In genomic region chr10:110833234-110833940, GRCh38 we compare ENCODE assay signal across 17 cellular contexts. TPM values are rescaled to one million over a fixed set of nuclear protein-coding genes. Genes with fewer than 3 reads are reported as not detected.
A peak's percentile ranks its signal among the peaks of the same experiment; 100 is the strongest.
DNase-seq lines count a peak whose midpoint lies in the region; ATAC-seq and TF ChIP-seq lines count a peak whose summit lies in the region.
"Had no signal": no experiment of that assay in that cellular context is flagged by ENCODE, and none has a peak within 500 bp of the region (broad histone marks: within the 10 kb centered on the region; RNA-seq: fewer than 3 reads in every experiment).

No MANE protein-coding gene starts in this region.

- peak overlapping the region; percentile 6 for H2AFZ ChIP-seq in neural progenitor cell (replicated peaks)

- H3K4me3 Mint-ChIP-seq in stimulated activated naive CD8-positive, alpha-beta T cell treated with anti-CD3 and anti-CD28 coated beads, Interleukin-15, Interleukin-2, amounts not matched to agents 100 ng/mL and 50 ng/mL, for 24 hours, result no peak overlapping the region
- H3K4me3 Mint-ChIP-seq in brain (no peak overlapping the region), neural progenitor cell (peak overlapping the region; percentile 65)
- H3K4me3 Mint-ChIP-seq: memory B cell had no signal

- no peak overlapping the region for H3K9ac ChIP-seq in neural progenitor cell
- H3K9ac ChIP-seq: SK-N-SH had no signal

- no peaks in the 10 kb centered on the region for H3K36me3 ChIP-seq in neural progenitor cell
- H3K36me3 ChIP-seq: MG63, WERI-Rb-1 had no signal

- peaks cover 53% of the 10 kb centered on the region for H3K4me1 Mint-ChIP-seq in stimulated activated naive CD8-positive, alpha-beta T cell treated with anti-CD3 and anti-CD28 coated beads, Interleukin-15, Interleukin-2, amounts not matched to agents 100 ng/mL and 50 ng/mL, for 24 hours (ENCODE audit: low read depth)
- peaks cover 78% of the 10 kb centered on the region for H3K4me1 Mint-ChIP-seq in brain
- H3K4me1 Mint-ChIP-seq in neural progenitor cell, result peaks cover 78% of the 10 kb centered on the region

- H3K9me3 ChIP-seq in neural progenitor cell (ENCODE audit: low read depth), result no peaks in the 10 kb centered on the region
- H3K9me3 ChIP-seq: ascending aorta, BE2C, MG63, SK-N-SH had no signal

- no peaks in the 10 kb centered on the region for H3K27me3 Mint-ChIP-seq in stimulated activated naive CD8-positive, alpha-beta T cell treated with anti-CD3 and anti-CD28 coated beads, Interleukin-15, Interleukin-2, amounts not matched to agents 100 ng/mL and 50 ng/mL, for 24 hours
- no peaks in the 10 kb centered on the region for H3K27me3 Mint-ChIP-seq in brain
- peaks cover 2% of the 10 kb centered on the region for H3K27me3 Mint-ChIP-seq in neural progenitor cell (ENCODE audit: insufficient read depth, low read depth)
- H3K27me3 Mint-ChIP-seq: memory B cell had no signal

- DNase-seq in stimulated activated naive CD8-positive, alpha-beta T cell treated with anti-CD3 and anti-CD28 coated beads, Interleukin-15, Interleukin-2, amounts not matched to agents 100 U/mL and 50 U/mL, for 24 hours, result no peak
- no peak for DNase-seq in neural progenitor cell (ENCODE audit: low spot score)
- no peak for DNase-seq in DMS153 treated with DMSO at 0.1 percent for 48 hours (lab: John Stamatoyannopoulos, UW; ENCODE audit: unreplicated experiment)
- DNase-seq in effector CD4-positive, alpha-beta T cell, result no peak
- DNase-seq: activated CD8-positive, alpha-beta memory T cell treated with anti-CD3 and anti-CD28 coated beads, Interleukin-2, amount 50 U/mL, for 48 hours; BE2C; dermis blood vessel endothelial cell; MG63; NCI-H2029 treated with DMSO at 0.1 percent for 48 hours; SK-N-SH; WERI-Rb-1 had no signal

- TF ChIP-seq CTCF in brain (conservative IDR thresholded peaks at IDR 0.05), result no peak
- no peak for TF ChIP-seq CTCF in neural progenitor cell (IDR thresholded peaks at IDR 0.05)

- peaks cover 30% of the 10 kb centered on the region for H3K4me1 ChIP-seq in neural progenitor cell

- no peaks in the 10 kb centered on the region for H3K27me3 ChIP-seq in neural progenitor cell
- H3K27me3 ChIP-seq: ascending aorta, BE2C, MG63 had no signal

- H3K4me3 ChIP-seq in neural progenitor cell, result no peak overlapping the region
- H3K4me3 ChIP-seq: ascending aorta, MG63 had no signal

- H3K9me3 Mint-ChIP-seq in stimulated activated naive CD8-positive, alpha-beta T cell treated with anti-CD3 and anti-CD28 coated beads, Interleukin-15, Interleukin-2, amounts not matched to agents 100 ng/mL and 50 ng/mL, for 24 hours, result no peaks in the 10 kb centered on the region
- H3K9me3 Mint-ChIP-seq in brain (no peaks in the 10 kb centered on the region), neural progenitor cell (no peaks in the 10 kb centered on the region)
- H3K9me3 Mint-ChIP-seq: memory B cell had no signal

- H3K36me3 Mint-ChIP-seq in stimulated activated naive CD8-positive, alpha-beta T cell treated with anti-CD3 and anti-CD28 coated beads, Interleukin-15, Interleukin-2, amounts not matched to agents 100 ng/mL and 50 ng/mL, for 24 hours (ENCODE audit: low read depth), result no peaks in the 10 kb centered on the region
- H3K36me3 Mint-ChIP-seq in brain (no peaks in the 10 kb centered on the region), neural progenitor cell (no peaks in the 10 kb centered on the region)
- H3K36me3 Mint-ChIP-seq: memory B cell had no signal

- H3K27ac ChIP-seq in neural progenitor cell, result no peak overlapping the region
- H3K27ac ChIP-seq: WERI-Rb-1 had no signal

- H3K79me2 ChIP-seq in neural progenitor cell (ENCODE audit: low read depth), result no peaks in the 10 kb centered on the region

- ATAC-seq in stimulated activated naive CD8-positive, alpha-beta T cell treated with anti-CD3 and anti-CD28 coated beads, Interleukin-15, Interleukin-2, amounts not matched to agents 100 U/mL and 50 U/mL, for 24 hours, result no peak
- no peak for ATAC-seq in GM18858 (IDR thresholded peaks at IDR 0.05; ENCODE audit: unreplicated experiment)
- no peak for ATAC-seq in HG02884 (IDR thresholded peaks at IDR 0.05; ENCODE audit: unreplicated experiment)

- peaks cover 8% of the 10 kb centered on the region for H3F3A ChIP-seq in neural progenitor cell (ENCODE audit: low read depth)

- no peaks in the 10 kb centered on the region for H4K20me1 ChIP-seq in neural progenitor cell (ENCODE audit: low read depth)

- H3K4me2 ChIP-seq in neural progenitor cell, result no peak overlapping the region
- H3K4me2 ChIP-seq: SK-N-SH had no signal

- H3K27ac Mint-ChIP-seq in stimulated activated naive CD8-positive, alpha-beta T cell treated with anti-CD3 and anti-CD28 coated beads, Interleukin-15, Interleukin-2, amounts not matched to agents 100 ng/mL and 50 ng/mL, for 24 hours, result peak overlapping the region; percentile 49
- H3K27ac Mint-ChIP-seq in brain (peak overlapping the region in 4 of 5 experiments; percentile 33 to 97 (median 72)), neural progenitor cell (peak overlapping the region; percentile 65)
- H3K27ac Mint-ChIP-seq: memory B cell had no signal

RNA-seq across cellular contexts. Expression of gene PDCD4, which starts 38.3 kb away (rescaled TPM):
- polyA plus RNA-seq in brain (ENCODE audit: insufficient read depth, low read depth, low replicate concordance), result 37.4 TPM
- 57.7 and 106 TPM in 2 replicates for total RNA-seq in neural progenitor cell (ENCODE audit: low replicate concordance)
